9 cellular contexts compared by ENCODE assay signal in genomic region chr1:171251042-171251740, GRCh38. TPM values are rescaled to one million over a fixed set of nuclear protein-coding genes. Genes with fewer than 3 reads are reported as not detected.
DNase-seq lines count a peak whose midpoint lies in the region; ATAC-seq, FAIRE-seq and TF ChIP-seq lines count a peak whose summit lies in the region.
"Had no signal": no experiment of that assay in that cellular context is flagged by ENCODE, and none has a peak within 500 bp of the region (broad histone marks: within the 10 kb centered on the region; RNA-seq: fewer than 3 reads in every experiment).

No MANE protein-coding gene starts in this region.

- H3K36me3 Mint-ChIP-seq in natural killer cell: no peaks in the 10 kb centered on the region

- peaks cover 5 to 11% of the 10 kb centered on the region in 2 donors for H3K4me1 Mint-ChIP-seq in natural killer cell

- no peak for TF ChIP-seq POLR2A in H54 (IDR thresholded peaks at IDR 0.05; ENCODE audit: low read depth, low read length)

- H3K27ac Mint-ChIP-seq in natural killer cell: no peak overlapping the region

- peaks cover 36 to 43% of the 10 kb centered on the region in 2 donors for H3K27me3 Mint-ChIP-seq in natural killer cell (ENCODE audit: low read depth in 2 of 2)

- FAIRE-seq in H54 (lab: Jason Lieb, UNC): no peak
- FAIRE-seq: colon had no signal

- intact Hi-C loops in natural killer cell (cut with micrococcal nuclease): no loop called here

- H3K9me3 Mint-ChIP-seq in natural killer cell: no peaks in the 10 kb centered on the region

- H3K4me3 Mint-ChIP-seq in natural killer cell: peak overlapping the region; percentile 61

- peak; percentile 56 for ATAC-seq in GM19035 (IDR thresholded peaks at IDR 0.05; ENCODE audit: unreplicated experiment)
- ATAC-seq in esophagus mucosa: peak; percentile 53
- ATAC-seq in natural killer cell: peak in 2 of 3 donors; percentile 41 to 44

- no peak for TF ChIP-seq CTCF in natural killer cell (IDR thresholded peaks at IDR 0.05)

- peak; percentile 35 for DNase-seq in A172 (ENCODE audit: low spot score)
- DNase-seq in M059J (ENCODE audit: low read depth): peak; percentile 29
- DNase-seq in activated CD4-positive, alpha-beta T cell treated with anti-CD3 and anti-CD28 coated beads for 48 hours: peak; percentile 30
- DNase-seq in natural killer cell: no peak
- DNase-seq in NCI-H2029 treated with DMSO at 0.1 percent for 48 hours (lab: John Stamatoyannopoulos, UW): no peak
- no peak for DNase-seq in H54 (ENCODE audit: insufficient read length, low spot score)

RNA-seq across cellular contexts. Expression of gene FMO1, which starts 2.9 kb away (rescaled TPM):
- not detected in 2 replicates for total RNA-seq in A172 (2014; rRNA removed; shearing (Covaris generic))
- not detected in 2 replicates for total RNA-seq in M059J (2014; rRNA removed; shearing (Covaris generic))
- 1.8 TPM for total RNA-seq in esophagus mucosa
- total RNA-seq in natural killer cell: not detected

Comparison
In these comparisons a context has a peak if more than half of its experiments do, and no peak if none do; other contexts are left out.
1. DNase-seq: peak in A172 (single experiment), M059J (single experiment) and activated CD4-positive, alpha-beta T cell treated with anti-CD3 and anti-CD28 coated beads for 48 hours (single experiment); none in natural killer cell (single experiment), NCI-H2029 treated with DMSO at 0.1 percent for 48 hours (single experiment) and H54 (single experiment).
2. Peak in every context shown above with its lines, with median percentiles within 50 percentile points of each other: ATAC-seq.